In genomic region chr12:113334786-113335539, GRCh38 we compare ENCODE assay signal across 1 cellular context.
A peak's percentile ranks its signal among the peaks of the same experiment; 100 is the strongest.
TF ChIP-seq lines count a peak whose summit lies in the region.

Gene SLC8B1 (minus strand): TSS chr12:113335109. CDS start chr12:113332878, 2,231 bp downstream.

TF ChIP-seq in HepG2, 621 proteins besides CTCF, POLR2A, EP300 and RAD21 (continued from another document and continues in another):
- TF ChIP-seq USF2 (IDR thresholded peaks at IDR 0.05; ENCODE audit: low read depth, low read length) (no peak), USF2 (CRISPR knock-in tag; IDR thresholded peaks at IDR 0.05; ENCODE audit: borderline replicate concordance) (no peak), CBFB (CRISPR knock-in tag; IDR thresholded peaks at IDR 0.05) (no peak), ZNF12 (CRISPR knock-in tag; IDR thresholded peaks at IDR 0.05) (no peak), FOXK2 (IDR thresholded peaks at IDR 0.05) (no peak), SIN3A (IDR thresholded peaks at IDR 0.05; ENCODE audit: borderline replicate concordance, low read depth, low read length) (no peak), SRSF1 (optimal IDR thresholded peaks at IDR 0.05; ENCODE audit: low read depth, low read length) (no peak), ZSCAN25 (CRISPR knock-in tag; IDR thresholded peaks at IDR 0.05) (no peak), ZSCAN31 (CRISPR knock-in tag; IDR thresholded peaks at IDR 0.05; ENCODE audit: low read depth) (peak; percentile 91), MLX (CRISPR knock-in tag; IDR thresholded peaks at IDR 0.05) (no peak), ZNF687 (CRISPR knock-in tag; IDR thresholded peaks at IDR 0.05) (peak; percentile 96), ZBTB3 (CRISPR knock-in tag; IDR thresholded peaks at IDR 0.05; ENCODE audit: borderline replicate concordance, low read depth) (no peak), PRPF4 (IDR thresholded peaks at IDR 0.05; ENCODE audit: low read depth, low read length, poor library complexity, severe bottlenecking) (no peak), ZNF891 (CRISPR knock-in tag; IDR thresholded peaks at IDR 0.05) (peak; percentile 74), ZNF704 (CRISPR knock-in tag; IDR thresholded peaks at IDR 0.05; ENCODE audit: borderline replicate concordance) (no peak), HBP1 (CRISPR knock-in tag; IDR thresholded peaks at IDR 0.05; ENCODE audit: low read depth) (peak; percentile 52; the same call in 1 of the 2 replicates), ZNF709 (CRISPR knock-in tag; IDR thresholded peaks at IDR 0.05) (no peak), ZNF33B (CRISPR knock-in tag; IDR thresholded peaks at IDR 0.05) (peak; percentile 36; the same call in 1 of the 2 replicates), DNMT1 (CRISPR knock-in tag; IDR thresholded peaks at IDR 0.05) (0 out of 2 replicates have a peak, but pooled peaks have one; percentile 65), ARHGAP35 (CRISPR knock-in tag; IDR thresholded peaks at IDR 0.05; ENCODE audit: borderline replicate concordance) (peak; percentile 91), GZF1 (CRISPR knock-in tag; IDR thresholded peaks at IDR 0.05) (0 out of 2 replicates have a peak, but pooled peaks have one; percentile 42), ZNF607 (CRISPR knock-in tag; IDR thresholded peaks at IDR 0.05; ENCODE audit: borderline replicate concordance) (no peak), PAXIP1 (CRISPR knock-in tag; conservative IDR thresholded peaks at IDR 0.05) (0 out of 2 replicates have a peak, but pooled peaks have one; percentile 28), HOXD1 (CRISPR knock-in tag; IDR thresholded peaks at IDR 0.05) (no peak; the same call in 1 of the 2 replicates), ZNF781 (CRISPR knock-in tag; IDR thresholded peaks at IDR 0.05; ENCODE audit: borderline replicate concordance, not compliant biosample characterization) (peak; percentile 88), ZSCAN9 (CRISPR knock-in tag; IDR thresholded peaks at IDR 0.05; ENCODE audit: borderline replicate concordance) (no peak), THAP7 (CRISPR knock-in tag; IDR thresholded peaks at IDR 0.05) (no peak), SPEN (CRISPR knock-in tag; IDR thresholded peaks at IDR 0.05; ENCODE audit: low read depth) (peak; percentile 78), KLF12 (CRISPR knock-in tag; IDR thresholded peaks at IDR 0.05; ENCODE audit: borderline replicate concordance) (peak; percentile 81), ZNF672 (CRISPR knock-in tag; IDR thresholded peaks at IDR 0.05) (0 out of 2 replicates have a peak, but pooled peaks have one; percentile 27), GFI1 (CRISPR knock-in tag; IDR thresholded peaks at IDR 0.05; ENCODE audit: borderline replicate concordance) (peak; percentile 34; the same call in 1 of the 2 replicates), MATR3 (CRISPR knock-in tag; IDR thresholded peaks at IDR 0.05) (no peak), ZNF530 (CRISPR knock-in tag; IDR thresholded peaks at IDR 0.05; ENCODE audit: low read depth) (no peak), THRA (CRISPR knock-in tag; IDR thresholded peaks at IDR 0.05; ENCODE audit: borderline replicate concordance) (no peak), NBN (conservative IDR thresholded peaks at IDR 0.05) (no peak), ZNF75D (CRISPR knock-in tag; IDR thresholded peaks at IDR 0.05; ENCODE audit: borderline replicate concordance) (no peak), MEIS2 (CRISPR knock-in tag; IDR thresholded peaks at IDR 0.05) (no peak; the same call in none of the 2 replicates), RARA (CRISPR knock-in tag; IDR thresholded peaks at IDR 0.05) (no peak), RXRB (CRISPR knock-in tag; IDR thresholded peaks at IDR 0.05; ENCODE audit: borderline replicate concordance) (no peak), ELK4 (CRISPR knock-in tag; IDR thresholded peaks at IDR 0.05; ENCODE audit: borderline replicate concordance) (no peak), ZNF772 (CRISPR knock-in tag; IDR thresholded peaks at IDR 0.05) (no peak; the same call in 1 of the 2 replicates), ERF (CRISPR knock-in tag; IDR thresholded peaks at IDR 0.05) (peak; percentile 86), RBFOX2 (IDR thresholded peaks at IDR 0.05; ENCODE audit: low read depth, low read length) (peak; percentile 81), ATF3 (CRISPR knock-in tag; IDR thresholded peaks at IDR 0.05) (no peak), PLSCR1 (CRISPR knock-in tag; IDR thresholded peaks at IDR 0.05; ENCODE audit: borderline replicate concordance) (no peak), FOXC1 (CRISPR knock-in tag; IDR thresholded peaks at IDR 0.05; ENCODE audit: borderline replicate concordance) (peak; percentile 67)
